In the genomic region with DNA sequence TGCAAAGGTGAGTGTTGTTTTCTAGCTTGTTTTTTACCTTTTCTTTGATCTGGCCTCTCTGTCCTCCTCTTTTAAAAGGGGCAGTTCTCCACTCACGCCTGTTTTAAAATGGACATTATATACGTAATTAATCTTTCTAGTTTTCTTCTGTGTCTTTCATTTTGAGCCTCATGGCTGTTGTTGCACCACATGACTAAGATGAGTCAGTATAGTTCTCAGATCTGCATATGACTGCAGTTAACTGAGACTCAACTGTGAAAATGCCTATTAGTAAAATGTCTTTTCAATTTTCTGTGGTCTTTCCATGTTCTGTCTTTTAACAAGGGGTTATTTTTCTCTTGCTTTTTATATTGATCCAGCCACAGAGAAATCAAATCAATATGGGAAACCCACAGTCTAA, we compare ENCODE assay signal across 1 cellular context.
TF ChIP-seq lines count a peak whose summit lies in the region.

No MANE protein-coding gene starts in this region.

TF ChIP-seq in GM23338, 12 proteins besides CTCF, POLR2A, EP300 and RAD21 (continued from another document):
- TF ChIP-seq, protein P1, sequence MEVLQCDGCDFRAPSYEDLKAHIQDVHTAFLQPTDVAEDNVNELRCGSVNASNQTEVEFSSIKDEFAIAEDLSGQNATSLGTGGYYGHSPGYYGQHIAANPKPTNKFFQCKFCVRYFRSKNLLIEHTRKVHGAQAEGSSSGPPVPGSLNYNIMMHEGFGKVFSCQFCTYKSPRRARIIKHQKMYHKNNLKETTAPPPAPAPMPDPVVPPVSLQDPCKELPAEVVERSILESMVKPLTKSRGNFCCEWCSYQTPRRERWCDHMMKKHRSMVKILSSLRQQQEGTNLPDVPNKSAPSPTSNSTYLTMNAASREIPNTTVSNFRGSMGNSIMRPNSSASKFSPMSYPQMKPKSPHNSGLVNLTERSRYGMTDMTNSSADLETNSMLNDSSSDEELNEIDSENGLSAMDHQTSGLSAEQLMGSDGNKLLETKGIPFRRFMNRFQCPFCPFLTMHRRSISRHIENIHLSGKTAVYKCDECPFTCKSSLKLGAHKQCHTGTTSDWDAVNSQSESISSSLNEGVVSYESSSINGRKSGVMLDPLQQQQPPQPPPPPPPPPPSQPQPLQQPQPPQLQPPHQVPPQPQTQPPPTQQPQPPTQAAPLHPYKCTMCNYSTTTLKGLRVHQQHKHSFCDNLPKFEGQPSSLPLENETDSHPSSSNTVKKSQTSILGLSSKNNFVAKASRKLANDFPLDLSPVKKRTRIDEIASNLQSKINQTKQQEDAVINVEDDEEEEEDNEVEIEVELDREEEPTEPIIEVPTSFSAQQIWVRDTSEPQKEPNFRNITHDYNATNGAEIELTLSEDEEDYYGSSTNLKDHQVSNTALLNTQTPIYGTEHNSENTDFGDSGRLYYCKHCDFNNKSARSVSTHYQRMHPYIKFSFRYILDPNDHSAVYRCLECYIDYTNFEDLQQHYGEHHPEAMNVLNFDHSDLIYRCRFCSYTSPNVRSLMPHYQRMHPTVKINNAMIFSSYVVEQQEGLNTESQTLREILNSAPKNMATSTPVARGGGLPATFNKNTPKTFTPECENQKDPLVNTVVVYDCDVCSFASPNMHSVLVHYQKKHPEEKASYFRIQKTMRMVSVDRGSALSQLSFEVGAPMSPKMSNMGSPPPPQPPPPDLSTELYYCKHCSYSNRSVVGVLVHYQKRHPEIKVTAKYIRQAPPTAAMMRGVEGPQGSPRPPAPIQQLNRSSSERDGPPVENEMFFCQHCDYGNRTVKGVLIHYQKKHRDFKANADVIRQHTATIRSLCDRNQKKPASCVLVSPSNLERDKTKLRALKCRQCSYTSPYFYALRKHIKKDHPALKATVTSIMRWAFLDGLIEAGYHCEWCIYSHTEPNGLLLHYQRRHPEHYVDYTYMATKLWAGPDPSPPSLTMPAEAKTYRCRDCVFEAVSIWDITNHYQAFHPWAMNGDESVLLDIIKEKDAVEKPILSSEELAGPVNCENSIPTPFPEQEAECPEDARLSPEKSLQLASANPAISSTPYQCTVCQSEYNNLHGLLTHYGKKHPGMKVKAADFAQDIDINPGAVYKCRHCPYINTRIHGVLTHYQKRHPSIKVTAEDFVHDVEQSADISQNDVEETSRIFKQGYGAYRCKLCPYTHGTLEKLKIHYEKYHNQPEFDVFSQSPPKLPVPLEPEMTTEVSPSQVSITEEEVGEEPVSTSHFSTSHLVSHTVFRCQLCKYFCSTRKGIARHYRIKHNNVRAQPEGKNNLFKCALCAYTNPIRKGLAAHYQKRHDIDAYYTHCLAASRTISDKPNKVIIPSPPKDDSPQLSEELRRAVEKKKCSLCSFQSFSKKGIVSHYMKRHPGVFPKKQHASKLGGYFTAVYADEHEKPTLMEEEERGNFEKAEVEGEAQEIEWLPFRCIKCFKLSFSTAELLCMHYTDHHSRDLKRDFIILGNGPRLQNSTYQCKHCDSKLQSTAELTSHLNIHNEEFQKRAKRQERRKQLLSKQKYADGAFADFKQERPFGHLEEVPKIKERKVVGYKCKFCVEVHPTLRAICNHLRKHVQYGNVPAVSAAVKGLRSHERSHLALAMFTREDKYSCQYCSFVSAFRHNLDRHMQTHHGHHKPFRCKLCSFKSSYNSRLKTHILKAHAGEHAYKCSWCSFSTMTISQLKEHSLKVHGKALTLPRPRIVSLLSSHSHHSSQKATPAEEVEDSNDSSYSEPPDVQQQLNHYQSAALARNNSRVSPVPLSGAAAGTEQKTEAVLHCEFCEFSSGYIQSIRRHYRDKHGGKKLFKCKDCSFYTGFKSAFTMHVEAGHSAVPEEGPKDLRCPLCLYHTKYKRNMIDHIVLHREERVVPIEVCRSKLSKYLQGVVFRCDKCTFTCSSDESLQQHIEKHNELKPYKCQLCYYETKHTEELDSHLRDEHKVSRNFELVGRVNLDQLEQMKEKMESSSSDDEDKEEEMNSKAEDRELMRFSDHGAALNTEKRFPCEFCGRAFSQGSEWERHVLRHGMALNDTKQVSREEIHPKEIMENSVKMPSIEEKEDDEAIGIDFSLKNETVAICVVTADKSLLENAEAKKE (CRISPR knock-in tag; IDR thresholded peaks at IDR 0.05) = no peak
- no peak for TF ChIP-seq CREB1 (CRISPR knock-in tag; IDR thresholded peaks at IDR 0.05; ENCODE audit: low read depth)
TF ChIP-seq in GM23338: peak in this region for 0.
